8 cellular contexts compared by ENCODE assay signal in genomic region chr4:24980064-24980690, GRCh38. TPM values are rescaled to one million over a fixed set of nuclear protein-coding genes. Genes with fewer than 3 reads are reported as not detected.
DNase-seq lines count a peak whose midpoint lies in the region; TF ChIP-seq lines count a peak whose summit lies in the region.

No MANE protein-coding gene starts in this region.

- intact Hi-C loops in testis (cut with DNase I; ENCODE audit: low total_unique reads): no loop called here

- peaks cover 21% of the 10 kb centered on the region for H3K27me3 Mint-ChIP-seq in neural crest cell (ENCODE audit: low read depth)

- H3K9me3 ChIP-seq in OCI-LY1 (ENCODE audit: low read length) (no peaks in the 10 kb centered on the region), testis (no peaks in the 10 kb centered on the region)

- no peaks in the 10 kb centered on the region for H3K4me1 ChIP-seq in OCI-LY1 (ENCODE audit: insufficient read depth, low read length, severe bottlenecking)
- H3K4me1 ChIP-seq in testis: no peaks in the 10 kb centered on the region

- no peaks in the 10 kb centered on the region for H4K20me1 ChIP-seq in OCI-LY1 (ENCODE audit: insufficient read depth, low read length)

- H3K9ac ChIP-seq in OCI-LY1 (ENCODE audit: low read length): no peak overlapping the region

- H3K4me1 Mint-ChIP-seq in neural crest cell: peaks cover 9% of the 10 kb centered on the region

- no peak overlapping the region for H3K4me3 ChIP-seq in OCI-LY1 (ENCODE audit: low read depth, low read length, poor library complexity, severe bottlenecking)
- H3K4me3 ChIP-seq in fibroblast of the aortic adventitia (ENCODE audit: low read depth, low read length): no peak overlapping the region
- no peak overlapping the region for H3K4me3 ChIP-seq in testis

- no peaks in the 10 kb centered on the region for H3K9me2 ChIP-seq in OCI-LY1 (ENCODE audit: low read depth, low read length)

- TF ChIP-seq POLR2A in testis (IDR thresholded peaks at IDR 0.05): no peak

- H3K9me3 Mint-ChIP-seq in neural crest cell: no peaks in the 10 kb centered on the region

- no peaks in the 10 kb centered on the region for H3K79me2 ChIP-seq in OCI-LY1 (ENCODE audit: insufficient read depth, low read length)

- H3K36me3 ChIP-seq in OCI-LY1 (ENCODE audit: insufficient read depth, low read length) (no peaks in the 10 kb centered on the region), testis (ENCODE audit: low read depth, missing control alignments) (no peaks in the 10 kb centered on the region)

- peak overlapping the region; percentile 45 for H3K27ac Mint-ChIP-seq in neural crest cell (ENCODE audit: unreplicated experiment)

- H2AFZ ChIP-seq in OCI-LY1 (ENCODE audit: low read length): no peak overlapping the region

- DNase-seq in activated T-cell treated with anti-CD3 and anti-CD28 coated beads for 1 hour (ENCODE audit: low read depth): peak; percentile 20
- no peak for DNase-seq in activated T-cell treated with anti-CD3 and anti-CD28 coated beads, Interleukin-2, amount 50 U/mL, for 1 hour
- DNase-seq in HK-2 (ENCODE audit: unreplicated experiment): peak; percentile 45
- DNase-seq in activated T-helper 1 cell treated with Interleukin-2 at 50 U/mL for 16 hours (ENCODE audit: low read depth): peak; percentile 7
- peak; percentile 83 for DNase-seq in fibroblast of the aortic adventitia (ENCODE audit: low read depth)
- peak; percentile 61 for DNase-seq in neural crest cell (ENCODE audit: low read depth, low spot score)
- peak; percentile 79 for DNase-seq in testis

- H3K4me3 Mint-ChIP-seq in neural crest cell: peak overlapping the region; percentile 8

- H3K27me3 ChIP-seq in OCI-LY1 (ENCODE audit: insufficient read depth, low read length) (no peaks in the 10 kb centered on the region), testis (no peaks in the 10 kb centered on the region)

- peak; percentile 59 for TF ChIP-seq CTCF in OCI-LY1 (IDR thresholded peaks at IDR 0.05; ENCODE audit: low read length)
- TF ChIP-seq CTCF in fibroblast of the aortic adventitia (IDR thresholded peaks at IDR 0.05; ENCODE audit: insufficient read depth, low read length): peak; percentile 85
- peak; percentile 95 for TF ChIP-seq CTCF in neural crest cell (conservative IDR thresholded peaks at IDR 0.05)
- TF ChIP-seq CTCF in testis (IDR thresholded peaks at IDR 0.05): peak; percentile 87 to 94 (median 90)

- no peaks in the 10 kb centered on the region for H3F3A ChIP-seq in OCI-LY1 (ENCODE audit: insufficient read depth, low read length)

- WGBS in testis, 2 donors: 9% methylated on average over 17 of the region's 17 CpGs

- H3K27ac ChIP-seq in OCI-LY1 (ENCODE audit: low read depth, low read length, poor library complexity, severe bottlenecking) (no peak overlapping the region), testis (no peak overlapping the region)

- no peaks in the 10 kb centered on the region for H3K36me3 Mint-ChIP-seq in neural crest cell (ENCODE audit: low read depth)

- H3K4me2 ChIP-seq in OCI-LY1 (ENCODE audit: low read length): no peak overlapping the region

RNA-seq across cellular contexts. Expression of gene LGI2, which starts 50.6 kb away (rescaled TPM):
- 0.54 and 6.5 TPM in 2 replicates for total RNA-seq in fibroblast of the aortic adventitia (ENCODE audit: low replicate concordance)
- 4.3 and 4.6 TPM in 2 replicates for total RNA-seq in neural crest cell
- total RNA-seq in testis: under 1 TPM; 0.74 to 0.87 TPM
- polyA plus RNA-seq in testis (ENCODE audit: insufficient read depth, low read depth, low replicate concordance): 3.4 TPM
